In genomic region chr3:152095472-152095871, GRCh38 we compare ENCODE assay signal across 16 cellular contexts.
DNase-seq lines count a peak whose midpoint lies in the region; FAIRE-seq and TF ChIP-seq lines count a peak whose summit lies in the region.
"Had no signal": no experiment of that assay in that cellular context is flagged by ENCODE, and none has a peak within 500 bp of the region (broad histone marks: within the 10 kb centered on the region; RNA-seq: fewer than 3 reads in every experiment).

No MANE protein-coding gene starts in this region.

- H3K27me3 ChIP-seq in ascending aorta (no peaks in the 10 kb centered on the region), sigmoid colon (no peaks in the 10 kb centered on the region), stomach (no peaks in the 10 kb centered on the region)

- no peak for TF ChIP-seq CTCF in ascending aorta (IDR thresholded peaks at IDR 0.05)
- TF ChIP-seq CTCF in sigmoid colon (IDR thresholded peaks at IDR 0.05) = no peak
- TF ChIP-seq CTCF in stomach (IDR thresholded peaks at IDR 0.05) = no peak

- no peaks in the 10 kb centered on the region for H3K36me3 ChIP-seq in ascending aorta
- no peaks in the 10 kb centered on the region for H3K36me3 ChIP-seq in sigmoid colon
- H3K36me3 ChIP-seq in stomach = no peaks in the 10 kb centered on the region

- H3K27ac ChIP-seq in ascending aorta (peak overlapping the region; percentile 14 to 56), sigmoid colon (peak overlapping the region; percentile 40 to 87 (median 79)), stomach (peak overlapping the region in 2 of 5 donors; percentile 21 to 79)

- H3K4me1 ChIP-seq in ascending aorta = peaks cover 0 to 4% of the 10 kb centered on the region in 2 donors
- peaks cover 0 to 43% (median 24%) of the 10 kb centered on the region in 4 donors for H3K4me1 ChIP-seq in sigmoid colon
- H3K4me1 ChIP-seq in stomach = peaks cover 0 to 12% (median 3%) of the 10 kb centered on the region in 4 donors

- TF ChIP-seq EP300 in sigmoid colon (IDR thresholded peaks at IDR 0.05) = peak; percentile 64 to 89 (median 77)
- TF ChIP-seq EP300 in stomach (IDR thresholded peaks at IDR 0.05) = no peak

- peak; percentile 77 for FAIRE-seq in GM19239 (lab: Jason Lieb, UNC)
- FAIRE-seq: A204.1, D721Med, G401.6, GM12891 had no signal

- intact Hi-C loops in ascending aorta (cut with DNase I) = no loop called here
- intact Hi-C loops in sigmoid colon (cut with DNase I) = loop anchor here (2.0 to 5.0 kb wide), 3 partner anchors 62 to 173 kb away; partner anchors contain the start of gene MBNL1
- intact Hi-C loops in stomach (cut with DNase I; ENCODE audit: low total_unique reads) = no loop called here

- peak overlapping the region in 1 of 2 donors; percentile 5 for H3K4me3 ChIP-seq in ascending aorta
- H3K4me3 ChIP-seq in sigmoid colon = no peak overlapping the region
- H3K4me3 ChIP-seq in stomach = no peak overlapping the region

- H3K9me3 ChIP-seq in ascending aorta (no peaks in the 10 kb centered on the region), sigmoid colon (no peaks in the 10 kb centered on the region), stomach (no peaks in the 10 kb centered on the region)

- TF ChIP-seq POLR2A in sigmoid colon (IDR thresholded peaks at IDR 0.05) = no peak
- TF ChIP-seq POLR2A in stomach (IDR thresholded peaks at IDR 0.05) = no peak

- no peak for DNase-seq in GM19239 (ENCODE audit: insufficient read length, low spot score)
- DNase-seq in ascending aorta (ENCODE audit: low spot score in 2 of 2) = no peak
- DNase-seq in sigmoid colon = no peak
- DNase-seq in NCI-H2196 treated with DMSO at 0.1 percent for 48 hours (lab: John Stamatoyannopoulos, UW; ENCODE audit: unreplicated experiment) = no peak
- DNase-seq in NCI-H2107 (lab: John Stamatoyannopoulos, UW) = no peak
- no peak for DNase-seq in activated effector memory CD4-positive, alpha-beta T cell treated with Interleukin-2 at 50 U/mL for 16 hours
- no peak for DNase-seq in stomach
- DNase-seq: CD8-positive, alpha-beta T cell; COR-L47; DMS153; DMS79 treated with DMSO at 0.1 percent for 48 hours; EL had no signal
